ENCODE assay signal across 11 cellular contexts in genomic region chr5:150514708-150515211, GRCh38. TPM values are rescaled to one million over a fixed set of nuclear protein-coding genes. Genes with fewer than 3 reads are reported as not detected.
DNase-seq lines count a peak whose midpoint lies in the region; ATAC-seq and TF ChIP-seq lines count a peak whose summit lies in the region.
"Had no signal": no experiment of that assay in that cellular context is flagged by ENCODE, and none has a peak within 500 bp of the region (broad histone marks: within the 10 kb centered on the region; RNA-seq: fewer than 3 reads in every experiment).

No MANE protein-coding gene starts in this region.

- TF ChIP-seq EP300 in stomach (IDR thresholded peaks at IDR 0.05), result no peak

- no peak for TF ChIP-seq CTCF in left ventricle myocardium inferior (IDR thresholded peaks at IDR 0.05; ENCODE audit: borderline replicate concordance)
- TF ChIP-seq CTCF in stomach (IDR thresholded peaks at IDR 0.05), result no peak
- no peak for TF ChIP-seq CTCF in lower leg skin (IDR thresholded peaks at IDR 0.05)

- H3K4me3 ChIP-seq in adipocyte (ENCODE audit: low read length) (peak overlapping the region; percentile 14), left ventricle myocardium inferior (no peak overlapping the region), stomach (no peak overlapping the region), lower leg skin (ENCODE audit: low read depth, poor library complexity, severe bottlenecking) (no peak overlapping the region)
- H3K4me3 ChIP-seq in effector memory CD4-positive, alpha-beta T cell (ENCODE audit: insufficient read depth, low read depth, low read length, poor library complexity, severe bottlenecking), result no peak overlapping the region

- intact Hi-C loops in left ventricle myocardium inferior (cut with micrococcal nuclease) (no loop called here), stomach (cut with DNase I; ENCODE audit: low total_unique reads) (no loop called here), lower leg skin (cut with DNase I; ENCODE audit: low total_unique reads) (no loop called here)

- peak overlapping the region; percentile 72 for H3K9ac ChIP-seq in adipocyte (ENCODE audit: low read length)

- WGBS in stomach, 5 donors, result 30 to 42% (median 34%) methylated on average over 3 of the region's 3 CpGs
- 71 to 81% methylated on average over 3 of the region's 3 CpGs for WGBS in lower leg skin, 2 donors

- H3K36me3 ChIP-seq in adipocyte (ENCODE audit: control insufficient read depth, insufficient read depth, low read length, severe bottlenecking) (peaks cover 9% of the 10 kb centered on the region), left ventricle myocardium inferior (peaks cover 6% of the 10 kb centered on the region), stomach (peaks cover 0 to 7% (median 0%) of the 10 kb centered on the region in 4 donors)
- no peaks in the 10 kb centered on the region for H3K36me3 ChIP-seq in effector memory CD4-positive, alpha-beta T cell (ENCODE audit: control insufficient read depth, insufficient read depth, low read length)

- H3K9me3 ChIP-seq in adipocyte (ENCODE audit: control insufficient read depth, low read length), result no peaks in the 10 kb centered on the region
- no peaks in the 10 kb centered on the region for H3K9me3 ChIP-seq in left ventricle myocardium inferior (replicated peaks)
- H3K9me3 ChIP-seq in stomach, result no peaks in the 10 kb centered on the region
- no peaks in the 10 kb centered on the region for H3K9me3 ChIP-seq in effector memory CD4-positive, alpha-beta T cell (ENCODE audit: control insufficient read depth, low read length)

- H3K27me3 ChIP-seq in adipocyte (replicated peaks; ENCODE audit: control insufficient read depth, insufficient read depth, low read length) (no peaks in the 10 kb centered on the region), left ventricle myocardium inferior (ENCODE audit: low read depth) (no peaks in the 10 kb centered on the region), stomach (no peaks in the 10 kb centered on the region)
- no peaks in the 10 kb centered on the region for H3K27me3 ChIP-seq in effector memory CD4-positive, alpha-beta T cell (replicated peaks; ENCODE audit: control insufficient read depth, insufficient read depth, low read length, poor library complexity, severe bottlenecking)

- ATAC-seq in HG02852 (IDR thresholded peaks at IDR 0.05; ENCODE audit: unreplicated experiment), result no peak
- no peak for ATAC-seq in HG02610 (IDR thresholded peaks at IDR 0.05; ENCODE audit: unreplicated experiment)
- ATAC-seq: activated CD4-positive, alpha-beta T cell treated with anti-CD3 and anti-CD28 coated beads for 36 hours; naive thymus-derived CD4-positive, alpha-beta T cell had no signal

- TF ChIP-seq POLR2A in stomach (IDR thresholded peaks at IDR 0.05) (no peak), lower leg skin (IDR thresholded peaks at IDR 0.05) (no peak)

- H3K27ac ChIP-seq in left ventricle myocardium inferior (replicated peaks), result peak overlapping the region; percentile 73
- peak overlapping the region; percentile 29 to 87 (median 82) for H3K27ac ChIP-seq in stomach
- no peak overlapping the region for H3K27ac ChIP-seq in effector memory CD4-positive, alpha-beta T cell (ENCODE audit: insufficient read depth, low read length, poor library complexity, severe bottlenecking)

- peak; percentile 69 for DNase-seq in HK-2 (ENCODE audit: unreplicated experiment)
- DNase-seq in adipocyte (ENCODE audit: low read depth), result no peak
- DNase-seq in left ventricle myocardium inferior, result no peak
- peak; percentile 80 for DNase-seq in stomach
- DNase-seq in effector memory CD4-positive, alpha-beta T cell, result no peak
- no peak for DNase-seq in lower leg skin (ENCODE audit: low spot score in 2 of 2)
- DNase-seq: activated CD4-positive, alpha-beta T cell treated with anti-CD3 and anti-CD28 coated beads for 36 hours; naive thymus-derived CD4-positive, alpha-beta T cell; NCI-H2081 treated with DMSO at 0.1 percent for 48 hours had no signal

- peaks cover 75% of the 10 kb centered on the region for H3K4me1 ChIP-seq in adipocyte (ENCODE audit: control insufficient read depth, insufficient read depth, low read length)
- H3K4me1 ChIP-seq in left ventricle myocardium inferior, result peaks cover 99% of the 10 kb centered on the region
- peaks cover 86 to 100% (median 95%) of the 10 kb centered on the region in 4 donors for H3K4me1 ChIP-seq in stomach
- no peaks in the 10 kb centered on the region for H3K4me1 ChIP-seq in effector memory CD4-positive, alpha-beta T cell (ENCODE audit: control insufficient read depth, insufficient read depth, low read length, poor library complexity, severe bottlenecking)

RNA-seq across cellular contexts. Expression of gene NDST1, which starts 6.8 kb away (rescaled TPM):
- total RNA-seq in left ventricle myocardium inferior (58.9 TPM), stomach (10 to 100 TPM; 14.2 to 32.9 (median 21.6) TPM), lower leg skin (100 to 1,000 TPM in 3 of 4 donors, 10 to 100 TPM in 1; 62.9 to 127 (median 115) TPM)
- polyA plus RNA-seq in stomach, result 10 to 100 TPM in 1 of 3 donors, 1 to 10 TPM in 2; 6.4 to 15.3 (median 7.2) TPM

Comparison
In these comparisons a context has a peak if more than half of its experiments do, and no peak if none do; other contexts are left out.
1. DNase-seq: peak in HK-2 (single experiment) and stomach (single experiment); none in adipocyte (single experiment), left ventricle myocardium inferior (single experiment), effector memory CD4-positive, alpha-beta T cell (0 of 3) and lower leg skin (0 of 2).